27 cellular contexts compared by ENCODE assay signal in genomic region chr6:75863784-75864183, GRCh38.
"Had no signal": no experiment of that assay in that cellular context is flagged by ENCODE, and none has a peak within 500 bp of the region (broad histone marks: within the 10 kb centered on the region; RNA-seq: fewer than 3 reads in every experiment).

No MANE protein-coding gene starts in this region.

- H3K9me3 ChIP-seq: MG63, SJCRH30 had no signal

- H3K4me2 ChIP-seq: PC-9 had no signal

- H3K36me3 ChIP-seq: MG63, SJCRH30 had no signal

- DNase-seq: Kasumi-1, MG63, NCI-H1048, NCI-H1092 treated with DMSO at 0.1 percent for 48 hours, NCI-H1105 treated with DMSO at 0.1 percent for 48 hours, NCI-H1417, NCI-H1436, NCI-H146, NCI-H187, NCI-H1930, NCI-H2029 treated with DMSO at 0.1 percent for 48 hours, NCI-H2081 treated with DMSO at 0.1 percent for 48 hours, NCI-H2107, NCI-H226, NCI-H446 treated with DMSO at 0.1 percent for 48 hours, NCI-H510A, NCI-H526, NCI-H748 treated with DMSO at 0.1 percent for 48 hours, PC-9, SHP77, SIG-M5, SJCRH30 had no signal

- H3K27me3 ChIP-seq: MG63, SJCRH30 had no signal

- H3K4me3 ChIP-seq: MG63, PC-9, SJCRH30, SK-N-MC had no signal

- H3K27ac ChIP-seq: PC-9, RWPE1, SJCRH30, SK-N-MC had no signal

- H3K4me1 ChIP-seq: SJCRH30 had no signal

- ATAC-seq: Panc1, Right ventricle myocardium inferior, SK-N-SH treated with all-trans-retinoic acid at 6 μM for 48 hours had no signal

- H2AFZ ChIP-seq: PC-9 had no signal
